ENCODE assay signal across 8 cellular contexts in the genomic region with DNA sequence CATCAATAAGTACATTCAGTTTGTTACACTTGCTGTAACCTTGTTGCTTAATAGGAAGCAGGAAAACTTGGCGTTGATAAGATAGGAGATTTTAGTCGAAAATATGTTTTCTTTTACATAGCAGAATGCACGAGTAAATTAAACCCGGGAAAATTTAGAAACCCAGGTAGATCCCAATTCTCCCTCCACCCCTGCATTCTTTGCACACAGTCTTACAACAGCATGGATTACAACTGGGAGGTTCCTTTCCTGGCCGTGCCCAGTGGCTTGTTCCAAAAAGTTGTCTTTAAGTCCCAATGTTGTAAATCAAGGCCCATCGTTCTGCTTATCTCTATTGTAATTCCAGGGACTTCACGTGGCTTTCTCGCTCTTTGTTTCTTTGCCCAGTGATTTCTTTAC.
A peak's percentile ranks its signal among the peaks of the same experiment; 100 is the strongest.
DNase-seq lines count a peak whose midpoint lies in the region; ATAC-seq lines count a peak whose summit lies in the region.

No MANE protein-coding gene starts in this region.

- H3K9me3 Mint-ChIP-seq in T-helper 1 cell treated with Interleukin-12 subunit alpha and Interleukin-12 subunit beta and Interleukin-4 antibody, amounts not matched to agents 30 μg/mL and 1 μg/mL, for 36 hours, result no peaks in the 10 kb centered on the region
- no peaks in the 10 kb centered on the region for H3K9me3 Mint-ChIP-seq in activated naive CD8-positive, alpha-beta T cell (ENCODE audit: low read depth)

- H3K27me3 ChIP-seq in stomach smooth muscle (ENCODE audit: control insufficient read depth in 1 of 2, insufficient read depth in 2 of 2, low read length in 2 of 2), result no peaks in the 10 kb centered on the region

- H3K9ac ChIP-seq in stomach smooth muscle (ENCODE audit: low read length in 2 of 2), result peak overlapping the region; percentile 71 to 82

- H3K4me1 Mint-ChIP-seq in T-helper 1 cell treated with Interleukin-12 subunit alpha and Interleukin-12 subunit beta and Interleukin-4 antibody, amounts not matched to agents 30 μg/mL and 1 μg/mL, for 36 hours (ENCODE audit: low read depth), result peaks cover 21% of the 10 kb centered on the region
- H3K4me1 Mint-ChIP-seq in activated naive CD8-positive, alpha-beta T cell (ENCODE audit: low read depth), result peaks cover 24% of the 10 kb centered on the region

- no peak for ATAC-seq in GM21381 (IDR thresholded peaks at IDR 0.05; ENCODE audit: unreplicated experiment)
- ATAC-seq in GM19452 (IDR thresholded peaks at IDR 0.05; ENCODE audit: unreplicated experiment), result no peak

- no peaks in the 10 kb centered on the region for H3K36me3 ChIP-seq in stomach smooth muscle (ENCODE audit: control insufficient read depth in 2 of 2, insufficient read depth in 2 of 2, low read length in 2 of 2)

- peak overlapping the region; percentile 49 for H3K27ac ChIP-seq in stomach smooth muscle (ENCODE audit: low read length)

- H3K4me3 ChIP-seq in iPS-18c (ENCODE audit: insufficient read depth, low read depth, low read length) (peak overlapping the region; percentile 78), stomach smooth muscle (ENCODE audit: low read length in 2 of 2) (peak overlapping the region; percentile 62 to 82)

- peak overlapping the region; percentile 85 for H3K4me3 Mint-ChIP-seq in T-helper 1 cell treated with Interleukin-12 subunit alpha and Interleukin-12 subunit beta and Interleukin-4 antibody, amounts not matched to agents 30 μg/mL and 1 μg/mL, for 36 hours
- H3K4me3 Mint-ChIP-seq in activated naive CD8-positive, alpha-beta T cell, result peak overlapping the region; percentile 93

- peak overlapping the region; percentile 21 for H3K27ac Mint-ChIP-seq in T-helper 1 cell treated with Interleukin-12 subunit alpha and Interleukin-12 subunit beta and Interleukin-4 antibody, amounts not matched to agents 30 μg/mL and 1 μg/mL, for 36 hours
- peak overlapping the region; percentile 78 for H3K27ac Mint-ChIP-seq in activated naive CD8-positive, alpha-beta T cell

- H3K36me3 Mint-ChIP-seq in T-helper 1 cell treated with Interleukin-12 subunit alpha and Interleukin-12 subunit beta and Interleukin-4 antibody, amounts not matched to agents 30 μg/mL and 1 μg/mL, for 36 hours (ENCODE audit: low read depth), result no peaks in the 10 kb centered on the region
- no peaks in the 10 kb centered on the region for H3K36me3 Mint-ChIP-seq in activated naive CD8-positive, alpha-beta T cell

- no peaks in the 10 kb centered on the region for H3K9me3 ChIP-seq in iPS-18c (ENCODE audit: control insufficient read depth, insufficient read depth, low read length)
- no peaks in the 10 kb centered on the region for H3K9me3 ChIP-seq in stomach smooth muscle (ENCODE audit: control insufficient read depth in 2 of 2, low read length in 2 of 2)

- H3K4me1 ChIP-seq in stomach smooth muscle (ENCODE audit: control insufficient read depth, insufficient read depth, low read length), result peaks cover 10% of the 10 kb centered on the region

- H3K27me3 Mint-ChIP-seq in T-helper 1 cell treated with Interleukin-12 subunit alpha and Interleukin-12 subunit beta and Interleukin-4 antibody, amounts not matched to agents 30 μg/mL and 1 μg/mL, for 36 hours (ENCODE audit: low read depth), result peaks cover 19% of the 10 kb centered on the region
- H3K27me3 Mint-ChIP-seq in activated naive CD8-positive, alpha-beta T cell, result no peaks in the 10 kb centered on the region

- DNase-seq in T-helper 1 cell (no peak), AML-193 (lab: John Stamatoyannopoulos, UW) (no peak)
